ENCODE assay signal across 11 cellular contexts in the genomic region with DNA sequence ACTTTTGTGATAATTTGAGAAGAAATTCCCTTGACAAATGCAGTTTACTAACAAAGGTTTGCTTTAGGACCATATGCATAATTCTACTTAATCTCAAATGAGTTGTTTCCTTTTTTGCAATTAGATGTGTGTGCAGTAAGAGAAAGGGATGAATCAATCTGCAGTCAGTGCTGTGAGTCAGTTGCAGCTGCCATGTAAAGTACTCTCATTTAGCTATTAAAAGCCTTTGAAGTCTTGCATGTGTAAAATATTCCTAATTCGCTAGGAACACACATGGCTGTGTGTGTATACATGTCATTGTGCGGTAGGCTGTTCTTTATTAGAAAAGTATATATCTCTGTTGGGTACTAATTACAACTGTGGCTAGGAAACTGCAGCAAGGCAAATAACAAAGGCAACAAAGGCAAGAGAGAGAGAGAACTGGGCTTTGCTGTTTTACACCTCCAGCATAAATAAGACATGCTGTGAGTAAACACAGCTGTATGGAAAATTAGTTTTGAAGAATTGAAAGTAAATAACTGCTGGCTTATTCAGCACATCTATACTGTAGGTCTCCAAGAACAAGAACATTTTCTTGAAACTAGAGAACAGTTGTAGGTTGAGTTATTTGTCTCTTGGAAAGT. TPM values are rescaled to one million over a fixed set of nuclear protein-coding genes. Genes with fewer than 3 reads are reported as not detected.
DNase-seq lines count a peak whose midpoint lies in the region; ATAC-seq and TF ChIP-seq lines count a peak whose summit lies in the region.
"Had no signal": no experiment of that assay in that cellular context is flagged by ENCODE, and none has a peak within 500 bp of the region (broad histone marks: within the 10 kb centered on the region; RNA-seq: fewer than 3 reads in every experiment).

No MANE protein-coding gene starts in this region.

- no peaks in the 10 kb centered on the region for H3K27me3 Mint-ChIP-seq in activated naive CD8-positive, alpha-beta T cell treated with anti-CD3 and anti-CD28 coated beads, Interleukin-2, amount 50 U/mL, for 24 hours

- no peaks in the 10 kb centered on the region for H3K9me3 ChIP-seq in body of pancreas
- H3K9me3 ChIP-seq: BLaER1 had no signal

- H3K27ac ChIP-seq in coronary artery = no peak overlapping the region
- no peak overlapping the region for H3K27ac ChIP-seq in body of pancreas
- H3K27ac ChIP-seq: BLaER1 had no signal

- H3K27ac Mint-ChIP-seq in activated naive CD8-positive, alpha-beta T cell treated with anti-CD3 and anti-CD28 coated beads, Interleukin-2, amount 50 U/mL, for 24 hours = no peak overlapping the region

- no peak for TF ChIP-seq CTCF in coronary artery (IDR thresholded peaks at IDR 0.05)
- TF ChIP-seq CTCF in body of pancreas (IDR thresholded peaks at IDR 0.05) = no peak

- no peaks in the 10 kb centered on the region for H3K9me3 Mint-ChIP-seq in activated naive CD8-positive, alpha-beta T cell treated with anti-CD3 and anti-CD28 coated beads, Interleukin-2, amount 50 U/mL, for 24 hours

- WGBS in body of pancreas, 2 donors = 82 to 86% methylated on average over 2 of the region's 2 CpGs

- H3K27me3 ChIP-seq in body of pancreas = no peaks in the 10 kb centered on the region
- H3K27me3 ChIP-seq: BLaER1 had no signal

- no peak overlapping the region for H3K4me3 Mint-ChIP-seq in activated naive CD8-positive, alpha-beta T cell treated with anti-CD3 and anti-CD28 coated beads, Interleukin-2, amount 50 U/mL, for 24 hours

- TF ChIP-seq POLR2A in body of pancreas (IDR thresholded peaks at IDR 0.05) = no peak

- H3K36me3 ChIP-seq in body of pancreas (replicated peaks in 1 of 2; ENCODE audit: insufficient read depth in 1 of 2, low read depth in 2 of 2) = no peaks in the 10 kb centered on the region
- H3K36me3 ChIP-seq: BLaER1 had no signal

- intact Hi-C loops in body of pancreas (cut with DNase I) = no loop called here

- H3K4me1 Mint-ChIP-seq in activated naive CD8-positive, alpha-beta T cell treated with anti-CD3 and anti-CD28 coated beads, Interleukin-2, amount 50 U/mL, for 24 hours = peaks cover 48% of the 10 kb centered on the region

- H3K36me3 Mint-ChIP-seq in activated naive CD8-positive, alpha-beta T cell treated with anti-CD3 and anti-CD28 coated beads, Interleukin-2, amount 50 U/mL, for 24 hours (ENCODE audit: low read depth) = peaks cover 5% of the 10 kb centered on the region

- H3K4me3 ChIP-seq in coronary artery (no peak overlapping the region), body of pancreas (no peak overlapping the region)
- H3K4me3 ChIP-seq: BLaER1 had no signal

- DNase-seq in stimulated activated CD4-positive, alpha-beta T cell treated with anti-CD3 and anti-CD28 coated beads, Interleukin-1b, Interleukin-23, amount 100 ng/mL, for 48 hours = peak; percentile 24
- DNase-seq in stimulated activated CD4-positive, alpha-beta T cell treated with anti-CD3 and anti-CD28 coated beads, Interleukin-2, amount 100 ng/mL, for 48 hours = no peak
- peak; percentile 87 to 98 for DNase-seq in NCI-H2081 (lab: John Stamatoyannopoulos, UW)
- no peak for DNase-seq in activated naive CD8-positive, alpha-beta T cell treated with anti-CD3 and anti-CD28 coated beads, Interleukin-2, amount 50 U/mL, for 24 hours
- no peak for DNase-seq in left lobe of liver (ENCODE audit: low spot score)
- no peak for DNase-seq in coronary artery (ENCODE audit: low spot score)
- DNase-seq in body of pancreas = no peak
- DNase-seq: amniotic stem cell; effector memory CD4-positive, alpha-beta T cell had no signal

- no peaks in the 10 kb centered on the region for H3K4me1 ChIP-seq in body of pancreas

- peak; percentile 69 for ATAC-seq in activated naive CD8-positive, alpha-beta T cell treated with anti-CD3 and anti-CD28 coated beads, Interleukin-2, amount 50 U/mL, for 24 hours
- ATAC-seq in left lobe of liver (no peak), body of pancreas (no peak), HG02571 (IDR thresholded peaks at IDR 0.05; ENCODE audit: unreplicated experiment) (no peak)

RNA-seq across cellular contexts. Expression of a gene that starts 41.7 kb away (rescaled TPM):
- total RNA-seq in left lobe of liver (35.6 TPM), body of pancreas (10 to 100 TPM; 45.8 to 54.7 TPM)

Comparison
In these comparisons a context has a peak if more than half of its experiments do, and no peak if none do; other contexts are left out.
1. DNase-seq: peak in stimulated activated CD4-positive, alpha-beta T cell treated with anti-CD3 and anti-CD28 coated beads, Interleukin-1b, Interleukin-23, amount 100 ng/mL, for 48 hours (single experiment) and NCI-H2081 (2 of 2); none in stimulated activated CD4-positive, alpha-beta T cell treated with anti-CD3 and anti-CD28 coated beads, Interleukin-2, amount 100 ng/mL, for 48 hours (0 of 2), activated naive CD8-positive, alpha-beta T cell treated with anti-CD3 and anti-CD28 coated beads, Interleukin-2, amount 50 U/mL, for 24 hours (single experiment), left lobe of liver (single experiment), coronary artery (single experiment) and body of pancreas (0 of 4).